Comparison of ENCODE assay signal across 8 cellular contexts in genomic region chr1:110746644-110747259, GRCh38.
DNase-seq lines count a peak whose midpoint lies in the region; ATAC-seq lines count a peak whose summit lies in the region.

No MANE protein-coding gene starts in this region.

- H3K36me3 ChIP-seq in NT2/D1 (ENCODE audit: insufficient read depth, insufficient read length, low read length) = no peaks in the 10 kb centered on the region

- peaks cover 4% of the 10 kb centered on the region for H3K4me1 ChIP-seq in NT2/D1 (ENCODE audit: insufficient read depth, insufficient read length)

- DNase-seq in GM04504 (ENCODE audit: low read depth) (peak; percentile 14), NT2/D1 (ENCODE audit: low read depth, low spot score) (peak; percentile 58), activated T-helper 1 cell treated with Interleukin-2 at 50 U/mL for 16 hours (ENCODE audit: low read depth) (peak; percentile 12), left cardiac atrium (peak; percentile 49), NCI-H1417 treated with DMSO at 0.1 percent for 48 hours (lab: John Stamatoyannopoulos, UW) (no peak)
- peak; percentile 26 for DNase-seq in stimulated activated CD4-positive, alpha-beta T cell treated with anti-CD3 and anti-CD28 coated beads, Interleukin-1b, Interleukin-23, amount 100 ng/mL, for 48 hours

- no peak overlapping the region for H3K4me3 ChIP-seq in NT2/D1 (ENCODE audit: insufficient read length, low read depth)

- H3K9ac ChIP-seq in NT2/D1 (ENCODE audit: insufficient read length, low read depth) = no peak overlapping the region

- intact Hi-C loops in left cardiac atrium (cut with DNase I) = loop anchor here in 1 of 2 donors (10.0 kb wide), 1 partner anchor 52 kb away; no protein-coding TSS in a partner anchor

- no peaks in the 10 kb centered on the region for H3K9me3 ChIP-seq in NT2/D1 (ENCODE audit: insufficient read depth, low read length)

- ATAC-seq in left cardiac atrium = no peak
- no peak for ATAC-seq in HG02588 (IDR thresholded peaks at IDR 0.05; ENCODE audit: unreplicated experiment)
- no peak for ATAC-seq in HG02970 (IDR thresholded peaks at IDR 0.05; ENCODE audit: low FRiP score, unreplicated experiment)

- peaks cover 3% of the 10 kb centered on the region for H3K27me3 ChIP-seq in NT2/D1 (ENCODE audit: insufficient read depth, insufficient read length)
